ENCODE assay signal across 11 cellular contexts in the genomic region with DNA sequence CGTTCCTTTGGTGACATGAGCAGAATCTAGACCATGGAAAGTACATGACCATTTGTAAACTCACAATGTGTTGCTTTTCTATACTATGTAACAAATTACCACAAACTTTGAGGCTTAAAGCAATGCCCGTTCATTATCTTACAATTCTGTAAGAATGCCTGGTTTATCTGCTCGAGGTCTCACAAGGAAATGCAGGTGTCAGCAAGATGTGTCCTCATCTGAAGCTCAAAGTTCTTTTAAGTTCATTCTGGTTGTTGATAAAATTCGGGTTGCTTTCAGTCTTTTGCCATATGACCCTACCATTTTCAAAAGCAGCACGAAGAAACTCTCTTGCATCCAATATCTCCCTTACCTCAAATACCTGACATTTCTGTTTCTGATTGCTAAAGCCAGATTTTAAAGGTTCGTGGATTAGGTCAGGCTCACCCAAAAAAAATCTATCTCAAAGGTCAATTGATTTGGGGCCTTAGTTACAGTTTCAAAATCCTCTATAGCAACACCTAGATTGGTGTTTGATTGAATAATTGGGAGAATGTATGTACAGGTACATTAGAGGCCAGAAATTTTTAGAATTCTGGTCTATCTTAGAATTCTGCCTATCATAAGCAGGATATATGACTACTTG.
DNase-seq lines count a peak whose midpoint lies in the region; ATAC-seq lines count a peak whose summit lies in the region.
"Had no signal": no experiment of that assay in that cellular context is flagged by ENCODE, and none has a peak within 500 bp of the region (broad histone marks: within the 10 kb centered on the region; RNA-seq: fewer than 3 reads in every experiment).

No MANE protein-coding gene starts in this region.

- no peak overlapping the region for H2AFZ ChIP-seq in mesenchymal stem cell (ENCODE audit: low read depth, low read length)
- no peak overlapping the region for H2AFZ ChIP-seq in neuronal stem cell (ENCODE audit: low read length)

- H3K14ac ChIP-seq in mesenchymal stem cell (ENCODE audit: low read length in 2 of 2) (no peak overlapping the region), neuronal stem cell (ENCODE audit: low read length) (no peak overlapping the region)

- peaks cover 8% of the 10 kb centered on the region for H3K9me3 Mint-ChIP-seq in stimulated activated naive CD8-positive, alpha-beta T cell treated with anti-CD3 and anti-CD28 coated beads, Interleukin-15, Interleukin-2, amounts not matched to agents 100 ng/mL and 50 ng/mL, for 24 hours
- no peaks in the 10 kb centered on the region for H3K9me3 Mint-ChIP-seq in activated T-helper 17 cell treated with anti-CD3 and anti-CD28 coated beads, Interleukin-2, amount 50 U/mL, for 72 hours

- H3K4me3 ChIP-seq in mesenchymal stem cell (ENCODE audit: insufficient read depth in 1 of 2, low read depth in 1 of 2, low read length in 2 of 2) (peak overlapping the region in 1 of 2 experiments; percentile 46), neuronal stem cell (ENCODE audit: low read length in 2 of 2) (no peak overlapping the region)
- no peak overlapping the region for H3K4me3 ChIP-seq in effector memory CD4-positive, alpha-beta T cell (ENCODE audit: insufficient read depth, low read depth, low read length, poor library complexity, severe bottlenecking)
- H3K4me3 ChIP-seq: tibial artery had no signal

- H3K4me3 Mint-ChIP-seq in stimulated activated naive CD8-positive, alpha-beta T cell treated with anti-CD3 and anti-CD28 coated beads, Interleukin-15, Interleukin-2, amounts not matched to agents 100 ng/mL and 50 ng/mL, for 24 hours = peak overlapping the region; percentile 19
- H3K4me3 Mint-ChIP-seq in activated T-helper 17 cell treated with anti-CD3 and anti-CD28 coated beads, Interleukin-2, amount 50 U/mL, for 72 hours = peak overlapping the region; percentile 41

- no peaks in the 10 kb centered on the region for H3K27me3 Mint-ChIP-seq in stimulated activated naive CD8-positive, alpha-beta T cell treated with anti-CD3 and anti-CD28 coated beads, Interleukin-15, Interleukin-2, amounts not matched to agents 100 ng/mL and 50 ng/mL, for 24 hours
- H3K27me3 Mint-ChIP-seq in activated T-helper 17 cell treated with anti-CD3 and anti-CD28 coated beads, Interleukin-2, amount 50 U/mL, for 72 hours = no peaks in the 10 kb centered on the region
- H3K27me3 Mint-ChIP-seq: progenitor cell of endocrine pancreas had no signal

- H3K4me1 Mint-ChIP-seq in stimulated activated naive CD8-positive, alpha-beta T cell treated with anti-CD3 and anti-CD28 coated beads, Interleukin-15, Interleukin-2, amounts not matched to agents 100 ng/mL and 50 ng/mL, for 24 hours (ENCODE audit: low read depth) = peaks cover 44% of the 10 kb centered on the region
- peaks cover 21% of the 10 kb centered on the region for H3K4me1 Mint-ChIP-seq in activated T-helper 17 cell treated with anti-CD3 and anti-CD28 coated beads, Interleukin-2, amount 50 U/mL, for 72 hours

- ATAC-seq in stimulated activated naive CD8-positive, alpha-beta T cell treated with anti-CD3 and anti-CD28 coated beads, Interleukin-15, Interleukin-2, amounts not matched to agents 100 U/mL and 50 U/mL, for 24 hours = no peak
- no peak for ATAC-seq in activated T-helper 17 cell treated with anti-CD3 and anti-CD28 coated beads, Interleukin-2, amount 50 U/mL, for 72 hours (replicated peaks)
- no peak for ATAC-seq in HG03108 (IDR thresholded peaks at IDR 0.05; ENCODE audit: unreplicated experiment)

- no peak overlapping the region for H3K4me2 ChIP-seq in mesenchymal stem cell (ENCODE audit: low read length, poor library complexity, severe bottlenecking)
- no peak overlapping the region for H3K4me2 ChIP-seq in neuronal stem cell (ENCODE audit: insufficient read depth, low read length, poor library complexity, severe bottlenecking)

- H3K79me1 ChIP-seq in mesenchymal stem cell (replicated peaks; ENCODE audit: low read length, poor library complexity, severe bottlenecking) = peaks cover 22% of the 10 kb centered on the region
- H3K79me1 ChIP-seq in neuronal stem cell (ENCODE audit: low read depth, low read length) = peaks cover 2% of the 10 kb centered on the region

- H3K18ac ChIP-seq in mesenchymal stem cell (ENCODE audit: low read depth in 1 of 2, low read length in 2 of 2) (peak overlapping the region; percentile 0 to 37), neuronal stem cell (ENCODE audit: low read length) (no peak overlapping the region)

- no peak overlapping the region for H2BK5ac ChIP-seq in mesenchymal stem cell (ENCODE audit: low read depth, low read length, poor library complexity, severe bottlenecking)
- H2BK5ac ChIP-seq in neuronal stem cell (ENCODE audit: low read length) = no peak overlapping the region

- H3K36me3 ChIP-seq in mesenchymal stem cell (ENCODE audit: control insufficient read depth in 1 of 2, insufficient read depth in 2 of 2, low read depth in 1 of 2, low read length in 2 of 2) = peaks cover 0 to 7% of the 10 kb centered on the region in 2 experiments
- no peaks in the 10 kb centered on the region for H3K36me3 ChIP-seq in effector memory CD4-positive, alpha-beta T cell (ENCODE audit: control insufficient read depth, insufficient read depth, low read length)
- H3K36me3 ChIP-seq in neuronal stem cell (replicated peaks in 1 of 2; ENCODE audit: control insufficient read depth in 2 of 2, insufficient read depth in 2 of 2, low read length in 2 of 2) = no peaks in the 10 kb centered on the region
- H3K36me3 ChIP-seq: tibial artery had no signal

- H3K4ac ChIP-seq in mesenchymal stem cell (ENCODE audit: low read depth in 1 of 2, low read length in 2 of 2) (no peak overlapping the region), neuronal stem cell (ENCODE audit: low read length) (no peak overlapping the region)

- H2BK15ac ChIP-seq in mesenchymal stem cell (ENCODE audit: low read depth, poor library complexity, severe bottlenecking) (no peak overlapping the region), neuronal stem cell (ENCODE audit: low read length) (no peak overlapping the region)

- peak overlapping the region; percentile 35 for H4K8ac ChIP-seq in mesenchymal stem cell (ENCODE audit: low read length)
- no peak overlapping the region for H4K8ac ChIP-seq in neuronal stem cell (ENCODE audit: low read depth, low read length)

- H2BK120ac ChIP-seq in mesenchymal stem cell (ENCODE audit: low read depth, low read length) (peak overlapping the region; percentile 71), neuronal stem cell (ENCODE audit: low read depth, low read length) (no peak overlapping the region)

- peak overlapping the region; percentile 66 for H3K27ac Mint-ChIP-seq in stimulated activated naive CD8-positive, alpha-beta T cell treated with anti-CD3 and anti-CD28 coated beads, Interleukin-15, Interleukin-2, amounts not matched to agents 100 ng/mL and 50 ng/mL, for 24 hours
- no peak overlapping the region for H3K27ac Mint-ChIP-seq in activated T-helper 17 cell treated with anti-CD3 and anti-CD28 coated beads, Interleukin-2, amount 50 U/mL, for 72 hours

- H2BK12ac ChIP-seq in mesenchymal stem cell (ENCODE audit: low read length in 2 of 2) = peak overlapping the region in 1 of 2 experiments; percentile 48
- no peak overlapping the region for H2BK12ac ChIP-seq in neuronal stem cell (ENCODE audit: low read length)

- WGBS in mesenchymal stem cell = 53% methylated on average over 6 of the region's 6 CpGs
- WGBS in neuronal stem cell (ENCODE audit: extremely low coverage in 2 of 2, insufficient read length in 2 of 2, insufficient replicate concordance in 1 of 2), 2 donors = no CpG with 5 or more reads among the region's 6 CpGs

- H3K36me3 Mint-ChIP-seq in stimulated activated naive CD8-positive, alpha-beta T cell treated with anti-CD3 and anti-CD28 coated beads, Interleukin-15, Interleukin-2, amounts not matched to agents 100 ng/mL and 50 ng/mL, for 24 hours (ENCODE audit: low read depth) = peaks cover 32% of the 10 kb centered on the region
- peaks cover 7% of the 10 kb centered on the region for H3K36me3 Mint-ChIP-seq in activated T-helper 17 cell treated with anti-CD3 and anti-CD28 coated beads, Interleukin-2, amount 50 U/mL, for 72 hours (ENCODE audit: low read depth)

- no peak for DNase-seq in stimulated activated naive CD8-positive, alpha-beta T cell treated with anti-CD3 and anti-CD28 coated beads, Interleukin-15, Interleukin-2, amounts not matched to agents 100 U/mL and 50 U/mL, for 24 hours
- DNase-seq in mesenchymal stem cell (no peak), neuronal stem cell (ENCODE audit: low spot score) (no peak), NCI-H2029 (lab: John Stamatoyannopoulos, UW) (no peak)
- DNase-seq in effector memory CD4-positive, alpha-beta T cell = no peak
- DNase-seq: activated effector memory CD4-positive, alpha-beta T cell treated with anti-CD3 and anti-CD28 coated beads, Interleukin-2, amount 50 U/mL, for 16 hours; tibial artery had no signal

- H3K9ac ChIP-seq in mesenchymal stem cell (ENCODE audit: low read length) = peak overlapping the region; percentile 82
- H3K9ac ChIP-seq in neuronal stem cell (ENCODE audit: low read depth, low read length, poor library complexity) = no peak overlapping the region

- H2AK5ac ChIP-seq in mesenchymal stem cell (ENCODE audit: low read length, severe bottlenecking) (peak overlapping the region; percentile 53), neuronal stem cell (ENCODE audit: low read depth, low read length) (no peak overlapping the region)

- H3K27ac ChIP-seq in mesenchymal stem cell (ENCODE audit: low read length, poor library complexity, severe bottlenecking) = peak overlapping the region; percentile 83
- no peak overlapping the region for H3K27ac ChIP-seq in effector memory CD4-positive, alpha-beta T cell (ENCODE audit: insufficient read depth, low read length, poor library complexity, severe bottlenecking)
- no peak overlapping the region for H3K27ac ChIP-seq in neuronal stem cell (replicated peaks; ENCODE audit: low read length)

- H3K27me3 ChIP-seq in mesenchymal stem cell (ENCODE audit: control insufficient read depth in 1 of 2, insufficient read depth in 1 of 2, low read length in 2 of 2) (no peaks in the 10 kb centered on the region), neuronal stem cell (ENCODE audit: control insufficient read depth in 3 of 3, insufficient read depth in 3 of 3, low read depth in 1 of 3, low read length in 3 of 3) (no peaks in the 10 kb centered on the region)
- no peaks in the 10 kb centered on the region for H3K27me3 ChIP-seq in effector memory CD4-positive, alpha-beta T cell (replicated peaks; ENCODE audit: control insufficient read depth, insufficient read depth, low read length, poor library complexity, severe bottlenecking)
- H3K27me3 ChIP-seq: tibial artery had no signal

- H3K4me1 ChIP-seq in mesenchymal stem cell (ENCODE audit: control insufficient read depth, insufficient read depth, low read depth, low read length) (peaks cover 5% of the 10 kb centered on the region), neuronal stem cell (ENCODE audit: control insufficient read depth in 2 of 2, insufficient read depth in 1 of 2, low read depth in 1 of 2, low read length in 2 of 2) (peaks cover 4 to 25% of the 10 kb centered on the region in 2 donors)
- H3K4me1 ChIP-seq in effector memory CD4-positive, alpha-beta T cell (ENCODE audit: control insufficient read depth, insufficient read depth, low read length, poor library complexity, severe bottlenecking) = peaks cover 15% of the 10 kb centered on the region

- no peak overlapping the region for H3K23ac ChIP-seq in mesenchymal stem cell (ENCODE audit: low read length in 2 of 2)
- no peak overlapping the region for H3K23ac ChIP-seq in neuronal stem cell (ENCODE audit: low read depth, low read length, poor library complexity)

- H4K91ac ChIP-seq in mesenchymal stem cell (ENCODE audit: low read length) (peak overlapping the region; percentile 34), neuronal stem cell (ENCODE audit: low read depth, low read length, poor library complexity) (no peak overlapping the region)

- H3K9me3 ChIP-seq in mesenchymal stem cell (ENCODE audit: control insufficient read depth, low read length) (peaks cover 16% of the 10 kb centered on the region), neuronal stem cell (replicated peaks in 1 of 2; ENCODE audit: control insufficient read depth in 2 of 2, insufficient read depth in 1 of 2, low read depth in 1 of 2, low read length in 2 of 2) (peaks cover 5 to 26% of the 10 kb centered on the region in 2 donors)
- no peaks in the 10 kb centered on the region for H3K9me3 ChIP-seq in effector memory CD4-positive, alpha-beta T cell (ENCODE audit: control insufficient read depth, low read length)
- H3K9me3 ChIP-seq: tibial artery had no signal
